16 cellular contexts compared by ENCODE assay signal in the genomic region with DNA sequence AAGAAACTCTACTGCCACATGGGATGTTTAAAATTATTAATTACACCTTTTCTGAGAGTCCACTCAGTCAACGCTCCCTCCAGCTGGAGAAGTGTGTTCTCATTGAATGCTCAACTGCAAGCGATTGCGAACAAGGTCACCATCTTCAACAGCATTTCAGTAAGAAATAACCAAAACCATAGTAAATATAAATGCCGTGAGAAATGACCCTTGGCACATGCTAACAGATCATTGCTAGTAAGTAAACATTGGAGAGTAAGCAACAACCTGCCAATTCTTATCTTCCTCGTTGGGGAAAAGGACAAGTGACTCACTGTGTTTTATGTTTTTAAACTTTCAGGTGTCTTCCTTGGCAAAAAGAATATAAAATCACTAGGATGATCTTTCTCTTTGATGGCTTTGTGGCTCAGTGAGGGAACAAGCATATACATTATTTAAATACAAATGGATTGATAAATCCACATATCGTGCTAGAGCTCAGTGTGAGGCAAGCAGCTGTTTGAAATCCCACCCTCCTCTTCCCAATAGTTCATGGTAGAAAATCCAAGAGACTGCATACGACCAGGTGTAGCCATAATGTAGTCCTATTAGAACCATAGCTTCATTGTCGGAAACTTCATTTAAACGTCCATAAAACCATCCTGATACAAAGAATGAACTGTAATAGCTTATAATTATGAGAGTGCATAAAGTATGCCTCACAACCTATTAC.
"Had no signal": no experiment of that assay in that cellular context is flagged by ENCODE, and none has a peak within 500 bp of the region (broad histone marks: within the 10 kb centered on the region; RNA-seq: fewer than 3 reads in every experiment).

No MANE protein-coding gene starts in this region.

- H3K4me2 ChIP-seq: neural progenitor cell had no signal

- H3K36me3 ChIP-seq: adrenal gland, heart right ventricle, neural progenitor cell, ovary, right atrium auricular region, suprapubic skin had no signal

- H3K9me3 ChIP-seq: heart right ventricle, ovary, right atrium auricular region, suprapubic skin had no signal

- H3K27me3 ChIP-seq: heart right ventricle, neural progenitor cell, ovary, right atrium auricular region, suprapubic skin had no signal

- H3K4me1 ChIP-seq: adrenal gland, right atrium auricular region, suprapubic skin had no signal

- ATAC-seq: heart right ventricle had no signal

- H2AFZ ChIP-seq: neural progenitor cell had no signal

- H3K9ac ChIP-seq: neural progenitor cell had no signal

- H3K4me3 ChIP-seq: adrenal gland, coronary artery, neural progenitor cell, ovary, right atrium auricular region, suprapubic skin had no signal

- FAIRE-seq: frontal cortex had no signal

- DNase-seq: activated CD4-positive, alpha-beta T cell treated with anti-CD3 and anti-CD28 coated beads, Interleukin-2, amount 50 U/mL, for 1 hour; activated naive CD4-positive, alpha-beta T cell treated with anti-CD3 and anti-CD28 coated beads, Interleukin-2, amount 10 ng/mL, durations not matched to agents 7 days and 5 days; activated T-cell treated with anti-CD3 and anti-CD28 coated beads for 4 hours; adrenal gland; caudate nucleus; effector CD8-positive, alpha-beta T cell; heart right ventricle; islet precursor cell; ovary; stimulated activated CD4-positive, alpha-beta T cell treated with anti-CD3 and anti-CD28 coated beads, Interleukin-1b, Interleukin-23, amount 100 ng/mL, for 48 hours; stimulated activated naive CD4-positive, alpha-beta T cell treated with Interleukin-2 at 50 U/mL for 16 hours had no signal

- H3K27ac ChIP-seq: adrenal gland, coronary artery, neural progenitor cell, ovary, right atrium auricular region, suprapubic skin had no signal
